ENCODE assay signal across 8 cellular contexts in the genomic region with DNA sequence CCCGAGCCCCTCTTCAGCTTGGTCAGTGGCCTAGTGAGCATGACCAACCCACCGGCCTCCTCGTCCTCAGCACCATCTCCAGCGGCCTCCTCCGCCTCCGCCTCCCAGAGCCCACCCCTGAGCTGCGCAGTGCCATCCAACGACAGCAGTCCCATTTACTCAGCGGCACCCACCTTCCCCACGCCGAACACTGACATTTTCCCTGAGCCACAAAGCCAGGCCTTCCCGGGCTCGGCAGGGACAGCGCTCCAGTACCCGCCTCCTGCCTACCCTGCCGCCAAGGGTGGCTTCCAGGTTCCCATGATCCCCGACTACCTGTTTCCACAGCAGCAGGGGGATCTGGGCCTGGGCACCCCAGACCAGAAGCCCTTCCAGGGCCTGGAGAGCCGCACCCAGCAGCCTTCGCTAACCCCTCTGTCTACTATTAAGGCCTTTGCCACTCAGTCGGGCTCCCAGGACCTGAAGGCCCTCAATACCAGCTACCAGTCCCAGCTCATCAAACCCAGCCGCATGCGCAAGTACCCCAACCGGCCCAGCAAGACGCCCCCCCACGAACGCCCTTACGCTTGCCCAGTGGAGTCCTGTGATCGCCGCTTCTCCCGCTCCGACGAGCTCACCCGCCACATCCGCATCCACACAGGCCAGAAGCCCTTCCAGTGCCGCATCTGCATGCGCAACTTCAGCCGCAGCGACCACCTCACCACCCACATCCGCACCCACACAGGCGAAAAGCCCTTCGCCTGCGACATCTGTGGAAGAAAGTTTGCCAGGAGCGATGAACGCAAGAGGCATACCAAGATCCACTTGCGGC. TPM values are rescaled to one million over a fixed set of nuclear protein-coding genes. Genes with fewer than 3 reads are reported as not detected.
DNase-seq lines count a peak whose midpoint lies in the region; ATAC-seq and TF ChIP-seq lines count a peak whose summit lies in the region.

No MANE protein-coding gene starts in this region.

- peak overlapping the region; percentile 69 for H3K27ac Mint-ChIP-seq in activated naive CD4-positive, alpha-beta T cell treated with anti-CD3 and anti-CD28 coated beads, Interleukin-2, amount 50 U/mL, for 24 hours

- H3K9me3 Mint-ChIP-seq in activated naive CD4-positive, alpha-beta T cell treated with anti-CD3 and anti-CD28 coated beads, Interleukin-2, amount 50 U/mL, for 24 hours, result no peaks in the 10 kb centered on the region

- no peak for DNase-seq in activated naive CD4-positive, alpha-beta T cell treated with Interleukin-2 at 50 U/mL for 16 hours
- DNase-seq in breast epithelium (ENCODE audit: low spot score in 2 of 2) (peak in 1 of 2 donors; percentile 31), lung (ENCODE audit: low spot score) (no peak), upper lobe of right lung (peak; percentile 68), UCSD-AML1 (lab: John Stamatoyannopoulos, UW; ENCODE audit: unreplicated experiment) (no peak), NCI-H2029 (lab: John Stamatoyannopoulos, UW) (no peak)

- intact Hi-C loops in breast epithelium (cut with DNase I; ENCODE audit: low total_unique reads), result no loop called here
- intact Hi-C loops in upper lobe of right lung (cut with DNase I), result no loop called here

- H3K27me3 ChIP-seq in breast epithelium (no peaks in the 10 kb centered on the region), lung (ENCODE audit: control insufficient read depth, insufficient read depth) (no peaks in the 10 kb centered on the region), upper lobe of right lung (no peaks in the 10 kb centered on the region)

- H3K4me3 Mint-ChIP-seq in activated naive CD4-positive, alpha-beta T cell treated with anti-CD3 and anti-CD28 coated beads, Interleukin-2, amount 50 U/mL, for 24 hours, result peak overlapping the region; percentile 91

- H3K4me1 Mint-ChIP-seq in activated naive CD4-positive, alpha-beta T cell treated with anti-CD3 and anti-CD28 coated beads, Interleukin-2, amount 50 U/mL, for 24 hours, result peaks cover 25% of the 10 kb centered on the region

- peak overlapping the region; percentile 78 to 83 (median 81) for H3K4me3 ChIP-seq in breast epithelium
- H3K4me3 ChIP-seq in lung, result peak overlapping the region; percentile 66
- peak overlapping the region; percentile 86 for H3K4me3 ChIP-seq in upper lobe of right lung

- TF ChIP-seq POLR2A in breast epithelium (IDR thresholded peaks at IDR 0.05), result peak; percentile 24

- no peak for TF ChIP-seq CTCF in breast epithelium (IDR thresholded peaks at IDR 0.05)
- TF ChIP-seq CTCF in lung (IDR thresholded peaks at IDR 0.05; ENCODE audit: control extremely low read depth, extremely low read depth), result no peak
- TF ChIP-seq CTCF in upper lobe of right lung (IDR thresholded peaks at IDR 0.05), result no peak

- WGBS in lung, 2 donors, result 94 to 97% methylated on average over 45 of the region's 45 CpGs

- H3K4me1 ChIP-seq in breast epithelium (peaks cover 6 to 13% of the 10 kb centered on the region in 2 donors), lung (ENCODE audit: control insufficient read depth in 2 of 2, insufficient read depth in 2 of 2, low read length in 2 of 2) (peaks cover 0 to 13% of the 10 kb centered on the region in 2 donors), upper lobe of right lung (peaks cover 27% of the 10 kb centered on the region)

- H3K27me3 Mint-ChIP-seq in activated naive CD4-positive, alpha-beta T cell treated with anti-CD3 and anti-CD28 coated beads, Interleukin-2, amount 50 U/mL, for 24 hours, result no peaks in the 10 kb centered on the region

- H3K27ac ChIP-seq in breast epithelium (peak overlapping the region; percentile 97 to 99), lung (ENCODE audit: low read depth in 1 of 2, low read length in 1 of 2) (no peak overlapping the region), upper lobe of right lung (no peak overlapping the region)

- peaks cover 14% of the 10 kb centered on the region for H3K36me3 Mint-ChIP-seq in activated naive CD4-positive, alpha-beta T cell treated with anti-CD3 and anti-CD28 coated beads, Interleukin-2, amount 50 U/mL, for 24 hours

- ATAC-seq in lung (ENCODE audit: insufficient read depth, low FRiP score) (no peak), upper lobe of right lung (no peak), GM21447 (IDR thresholded peaks at IDR 0.05; ENCODE audit: unreplicated experiment) (no peak)

- H3K36me3 ChIP-seq in breast epithelium (no peaks in the 10 kb centered on the region), lung (ENCODE audit: control insufficient read depth in 2 of 2, insufficient read depth in 2 of 2, low read length in 2 of 2) (peaks cover 0 to 5% of the 10 kb centered on the region in 2 donors), upper lobe of right lung (peaks cover 14% of the 10 kb centered on the region)

- H3K9me3 ChIP-seq in breast epithelium, result no peaks in the 10 kb centered on the region
- H3K9me3 ChIP-seq in lung (ENCODE audit: control insufficient read depth in 2 of 2, insufficient read depth in 1 of 2, low read length in 1 of 2), result no peaks in the 10 kb centered on the region
- no peaks in the 10 kb centered on the region for H3K9me3 ChIP-seq in upper lobe of right lung

RNA-seq across cellular contexts. Expression of gene EGR1, which starts 1.8 kb away (rescaled TPM):
- total RNA-seq in breast epithelium (10 to 100 TPM; 11.8 to 61.0 (median 18.4) TPM), lung (10 to 100 TPM; 15.8 to 26.3 TPM), upper lobe of right lung (85.6 TPM)
- polyA plus RNA-seq in lung, result 100 to 1,000 TPM in 1 of 2 donors, 10 to 100 TPM in 1; 35.1 to 126 TPM

RNA-seq across cellular contexts. Expression of gene REEP2, which starts 28.2 kb away (rescaled TPM):
- total RNA-seq in breast epithelium (1 to 10 TPM in 1 of 3 donors, under 1 TPM in 2; 0.88 to 2.7 (median 0.98) TPM), lung (1 to 10 TPM in 1 of 2 donors, under 1 TPM in 1; 0.98 to 1.1 TPM), upper lobe of right lung (0.55 TPM)
- under 1 TPM; 0.29 to 0.85 TPM for polyA plus RNA-seq in lung

Comparison
In these comparisons a context has a peak if more than half of its experiments do, and no peak if none do; other contexts are left out.
1. H3K27ac ChIP-seq: peak in breast epithelium (2 of 2); none in lung (0 of 2) and upper lobe of right lung (single experiment).
2. Peak in every context shown above with its lines, with median percentiles within 50 percentile points of each other: H3K4me3 ChIP-seq.